22 cellular contexts compared by ENCODE assay signal in genomic region chr2:156346731-156347130, GRCh38.
"Had no signal": no experiment of that assay in that cellular context is flagged by ENCODE, and none has a peak within 500 bp of the region (broad histone marks: within the 10 kb centered on the region; RNA-seq: fewer than 3 reads in every experiment).

No MANE protein-coding gene starts in this region.

- H3K4me3 Mint-ChIP-seq: immature natural killer cell; natural killer cell treated with Interleukin-12 subunit alpha and Interleukin-12 subunit beta and Interleukin-15 and Interleukin-18, amount 100 ng/mL, for 72 hours had no signal

- H3K27ac ChIP-seq: body of pancreas, hepatocyte, left ventricle myocardium inferior, ovary, upper lobe of right lung had no signal

- H3K36me3 Mint-ChIP-seq: immature natural killer cell; natural killer cell treated with Interleukin-12 subunit alpha and Interleukin-12 subunit beta and Interleukin-15 and Interleukin-18, amount 100 ng/mL, for 72 hours had no signal

- H3K27me3 Mint-ChIP-seq: natural killer cell treated with Interleukin-12 subunit alpha and Interleukin-12 subunit beta and Interleukin-15 and Interleukin-18, amount 100 ng/mL, for 72 hours had no signal

- DNase-seq: activated CD4-positive, alpha-beta T cell treated with anti-CD3 and anti-CD28 coated beads, Interleukin-2, amount 50 U/mL, for 1 hour; activated CD8-positive, alpha-beta memory T cell treated with anti-CD3 and anti-CD28 coated beads, Interleukin-2, amount 50 U/mL, for 48 hours; activated naive CD4-positive, alpha-beta T cell treated with Interleukin-2 at 50 U/mL for 16 hours; activated T-cell treated with anti-CD3 and anti-CD28 coated beads, Interleukin-2, amount 50 U/mL, for 48 hours; anterior cingulate cortex; body of pancreas; caudate nucleus; dermis blood vessel endothelial cell; effector CD8-positive, alpha-beta T cell; glutamatergic neuron; immature natural killer cell; kidney glomerular epithelial cell; left ventricle myocardium inferior; ovary; right cardiac atrium; stimulated activated CD4-positive, alpha-beta T cell treated with anti-CD3 and anti-CD28 coated beads, Interleukin-4, amount 100 ng/mL, for 24 hours; stimulated activated naive CD8-positive, alpha-beta T cell treated with anti-CD3 and anti-CD28 coated beads, Interleukin-15, Interleukin-2, amounts not matched to agents 100 U/mL and 50 U/mL, for 24 hours; upper lobe of right lung had no signal

- H3K27ac Mint-ChIP-seq: natural killer cell treated with Interleukin-12 subunit alpha and Interleukin-12 subunit beta and Interleukin-15 and Interleukin-18, amount 100 ng/mL, for 72 hours had no signal

- H3K4me1 ChIP-seq: upper lobe of right lung had no signal

- H3K9me3 ChIP-seq: body of pancreas, left ventricle myocardium inferior, ovary, upper lobe of right lung had no signal

- ATAC-seq: activated CD4-positive, CD25-positive, alpha-beta regulatory T cell treated with anti-CD3 and anti-CD28 coated beads, Interleukin-2, amount 50 U/mL, for 24 hours; body of pancreas; esophagus mucosa; natural killer cell treated with Interleukin-12 subunit alpha and Interleukin-12 subunit beta and Interleukin-15 and Interleukin-18, amount 100 ng/mL, for 72 hours; right cardiac atrium; stimulated activated naive CD8-positive, alpha-beta T cell treated with anti-CD3 and anti-CD28 coated beads, Interleukin-15, Interleukin-2, amounts not matched to agents 100 U/mL and 50 U/mL, for 24 hours; upper lobe of right lung had no signal

- H3K27me3 ChIP-seq: body of pancreas, hepatocyte, ovary, upper lobe of right lung had no signal

- H3K9me3 Mint-ChIP-seq: immature natural killer cell; natural killer cell treated with Interleukin-12 subunit alpha and Interleukin-12 subunit beta and Interleukin-15 and Interleukin-18, amount 100 ng/mL, for 72 hours had no signal

- H3K36me3 ChIP-seq: left ventricle myocardium inferior, ovary, upper lobe of right lung had no signal

- H3K4me3 ChIP-seq: body of pancreas, hepatocyte, left ventricle myocardium inferior, ovary, upper lobe of right lung had no signal
